1 cellular context compared by ENCODE assay signal in the genomic region with DNA sequence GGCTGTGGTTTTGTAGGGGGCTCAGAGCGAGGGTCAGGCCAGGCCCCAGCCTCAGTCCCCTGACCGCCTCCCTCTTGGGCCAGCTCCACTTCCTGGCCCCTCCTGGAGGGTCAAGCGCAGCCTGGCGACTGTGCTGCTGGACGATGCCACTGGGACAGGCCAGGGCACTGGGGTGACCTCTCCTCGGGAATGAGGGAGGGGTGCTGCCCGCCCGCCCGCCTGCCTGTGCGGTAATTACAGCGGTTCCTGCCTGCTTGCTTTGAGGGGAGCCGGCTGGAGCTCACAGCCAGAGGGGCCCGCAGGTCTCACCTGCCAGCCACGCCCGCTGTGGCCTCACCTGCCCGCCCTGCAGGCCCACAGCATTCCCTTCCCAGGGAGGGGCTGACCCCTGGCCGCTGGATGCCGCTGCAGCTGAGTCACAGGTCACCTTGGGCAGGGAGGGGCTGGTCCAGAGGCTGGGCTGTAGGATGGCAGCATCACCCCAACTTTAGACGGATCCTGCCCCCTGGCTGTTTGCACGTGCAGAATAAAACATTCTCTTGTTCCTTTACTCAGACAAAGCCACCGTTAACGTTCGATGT.
TF ChIP-seq lines count a peak whose summit lies in the region.

No MANE protein-coding gene starts in this region.

TF ChIP-seq in A549, 52 proteins besides CTCF, POLR2A, EP300 and RAD21 (continued from another document):
- TF ChIP-seq MYC (IDR thresholded peaks at IDR 0.05; ENCODE audit: borderline replicate concordance, low read length) (no peak), RCOR1 (IDR thresholded peaks at IDR 0.05; ENCODE audit: low read depth, low read length) (no peak), ZC3H11A (IDR thresholded peaks at IDR 0.05) (no peak), ZNF302 (CRISPR knock-in tag; IDR thresholded peaks at IDR 0.05) (no peak), FOSL2 (IDR thresholded peaks at IDR 0.05) (no peak), FOSL2 (CRISPR knock-in tag; IDR thresholded peaks at IDR 0.05) (peak; percentile 80), HOXA7 (CRISPR knock-in tag; IDR thresholded peaks at IDR 0.05) (no peak), KDM1A (IDR thresholded peaks at IDR 0.05; ENCODE audit: low read depth) (no peak), CBX2 (IDR thresholded peaks at IDR 0.05; ENCODE audit: borderline replicate concordance, low read depth) (no peak)
